Comparison of ENCODE assay signal across 1 cellular context in genomic region chr9:2241875-2242741, GRCh38.
A peak's percentile ranks its signal among the peaks of the same experiment; 100 is the strongest.
TF ChIP-seq lines count a peak whose summit lies in the region.

No MANE protein-coding gene starts in this region.

TF ChIP-seq in GM23338, 12 proteins besides CTCF, POLR2A, EP300 and RAD21 (continued from another document):
- TF ChIP-seq ZNF462 (CRISPR knock-in tag; IDR thresholded peaks at IDR 0.05): peak; percentile 44; the same call in 1 of the 2 replicates
- TF ChIP-seq NANOG (IDR thresholded peaks at IDR 0.05; ENCODE audit: borderline replicate concordance): no peak
- peak; percentile 77 for TF ChIP-seq CREB1 (CRISPR knock-in tag; IDR thresholded peaks at IDR 0.05; ENCODE audit: low read depth)
- TF ChIP-seq ETS1 (IDR thresholded peaks at IDR 0.05): no peak
- peak; percentile 63; the same call in 1 of the 2 replicates for TF ChIP-seq ZNF331 (CRISPR knock-in tag; IDR thresholded peaks at IDR 0.05; ENCODE audit: low read depth)
- no peak for TF ChIP-seq JUNB (IDR thresholded peaks at IDR 0.05; ENCODE audit: unreplicated experiment)
- no peak for TF ChIP-seq EZH2phosphoT487 (IDR thresholded peaks at IDR 0.05; ENCODE audit: unreplicated experiment)
- TF ChIP-seq REST (IDR thresholded peaks at IDR 0.05; ENCODE audit: unreplicated experiment): no peak
- no peak; the same call in none of the 2 replicates for TF ChIP-seq ZNF114 (CRISPR knock-in tag; IDR thresholded peaks at IDR 0.05)
- TF ChIP-seq EZH2 (IDR thresholded peaks at IDR 0.05; ENCODE audit: low read depth, unreplicated experiment): no peak
- TF ChIP-seq STAT1 (IDR thresholded peaks at IDR 0.05; ENCODE audit: unreplicated experiment): no peak
